ENCODE assay signal across 8 cellular contexts in genomic region chr17:38591759-38592241, GRCh38. TPM values are rescaled to one million over a fixed set of nuclear protein-coding genes. Genes with fewer than 3 reads are reported as not detected.
DNase-seq lines count a peak whose midpoint lies in the region; ATAC-seq and TF ChIP-seq lines count a peak whose summit lies in the region.

No MANE protein-coding gene starts in this region.

- CTCF ChIA-PET in Calu3 (lab: Charles Lee): interaction anchor here (0.6 to 2.7 kb wide), 6 partner anchors 7 to 1201 kb away, joined by 3 to 26 read pairs (median 10); no protein-coding TSS in a partner anchor
- CTCF ChIA-PET in activated CD4-positive, alpha-beta memory T cell treated with anti-CD3 and anti-CD28 coated beads, Interleukin-2, amount 10 ng/mL, durations not matched to agents 7 days and 5 days (lab: Charles Lee): interaction anchor here (0.5 to 1.7 kb wide), 2 partner anchors 34 to 856 kb away, joined by 3 to 6 read pairs; no protein-coding TSS in a partner anchor

- no peak overlapping the region for H3K9ac ChIP-seq in Loucy (ENCODE audit: low read depth, low read length, poor library complexity, severe bottlenecking)

- no peaks in the 10 kb centered on the region for H3K36me3 Mint-ChIP-seq in Calu3 (ENCODE audit: insufficient read depth, unreplicated experiment)
- H3K36me3 Mint-ChIP-seq in activated CD4-positive, alpha-beta memory T cell treated with anti-CD3 and anti-CD28 coated beads, Interleukin-2, amount 10 ng/mL, durations not matched to agents 7 days and 5 days (ENCODE audit: low read depth): no peaks in the 10 kb centered on the region

- no peaks in the 10 kb centered on the region for H3K36me3 ChIP-seq in Loucy (ENCODE audit: insufficient read depth, low read length)
- H3K36me3 ChIP-seq in lung (ENCODE audit: control insufficient read depth in 2 of 2, insufficient read depth in 2 of 2, low read length in 2 of 2): no peaks in the 10 kb centered on the region

- no peak overlapping the region for H3K27ac Mint-ChIP-seq in Calu3 (ENCODE audit: unreplicated experiment)
- no peak overlapping the region for H3K27ac Mint-ChIP-seq in activated CD4-positive, alpha-beta memory T cell treated with anti-CD3 and anti-CD28 coated beads, Interleukin-2, amount 10 ng/mL, durations not matched to agents 7 days and 5 days

- no TSS peak for BruUV-seq in Calu3 (replicated peaks; lab: Mats Ljungman, UMichigan)

- TF ChIP-seq CTCF in Calu3 (IDR thresholded peaks at IDR 0.05; ENCODE audit: unreplicated experiment) (no peak), Loucy (conservative IDR thresholded peaks at IDR 0.05; ENCODE audit: low read length) (no peak), lung (IDR thresholded peaks at IDR 0.05; ENCODE audit: control extremely low read depth, extremely low read depth) (no peak)

- peaks cover 24% of the 10 kb centered on the region for H3K4me1 Mint-ChIP-seq in Calu3 (ENCODE audit: low read depth, unreplicated experiment)
- H3K4me1 Mint-ChIP-seq in activated CD4-positive, alpha-beta memory T cell treated with anti-CD3 and anti-CD28 coated beads, Interleukin-2, amount 10 ng/mL, durations not matched to agents 7 days and 5 days: peaks cover 33% of the 10 kb centered on the region

- POLR2A ChIA-PET in activated CD4-positive, alpha-beta memory T cell treated with anti-CD3 and anti-CD28 coated beads, Interleukin-2, amount 10 ng/mL, durations not matched to agents 7 days and 5 days (lab: Charles Lee): interaction anchor here (0.8 kb wide), 1 partner anchor 10 kb away, joined by 3 read pairs; no protein-coding TSS in a partner anchor

- H3K27me3 ChIP-seq in Loucy (ENCODE audit: insufficient read depth, low read length, poor library complexity, severe bottlenecking) (no peaks in the 10 kb centered on the region), lung (ENCODE audit: control insufficient read depth, insufficient read depth) (no peaks in the 10 kb centered on the region)

- 28 to 52% methylated on average over 5 of the region's 5 CpGs for WGBS in lung, 2 donors

- peaks cover 44% of the 10 kb centered on the region for H3K4me1 ChIP-seq in Loucy (ENCODE audit: insufficient read depth, low read length, poor library complexity, severe bottlenecking)
- peaks cover 0 to 4% of the 10 kb centered on the region in 2 donors for H3K4me1 ChIP-seq in lung (ENCODE audit: control insufficient read depth in 2 of 2, insufficient read depth in 2 of 2, low read length in 2 of 2)

- intact Hi-C loops in Calu3 (cut with micrococcal nuclease; ENCODE audit: unreplicated experiment): no loop called here

- H3K9me3 ChIP-seq in Loucy (ENCODE audit: insufficient read depth, low read depth, low read length): no peaks in the 10 kb centered on the region
- H3K9me3 ChIP-seq in lung (ENCODE audit: control insufficient read depth in 2 of 2, insufficient read depth in 1 of 2, low read length in 1 of 2): peaks cover 0 to under 1% of the 10 kb centered on the region in 2 donors

- H2AFZ ChIP-seq in Loucy (ENCODE audit: low read length): no peak overlapping the region

- no peaks in the 10 kb centered on the region for H3F3A ChIP-seq in Loucy (ENCODE audit: low read depth)

- no peaks in the 10 kb centered on the region for H3K79me2 ChIP-seq in Loucy (ENCODE audit: insufficient read depth, low read length)

- no peaks in the 10 kb centered on the region for H3K9me2 ChIP-seq in Loucy (replicated peaks; ENCODE audit: low read depth, low read length)

- peak overlapping the region; percentile 68 for H3K4me2 ChIP-seq in Loucy (ENCODE audit: low read depth, low read length, poor library complexity, severe bottlenecking)

- no peaks in the 10 kb centered on the region for H3K9me3 Mint-ChIP-seq in Calu3 (ENCODE audit: low read depth, unreplicated experiment)
- no peaks in the 10 kb centered on the region for H3K9me3 Mint-ChIP-seq in activated CD4-positive, alpha-beta memory T cell treated with anti-CD3 and anti-CD28 coated beads, Interleukin-2, amount 10 ng/mL, durations not matched to agents 7 days and 5 days

- ATAC-seq in lung (ENCODE audit: insufficient read depth, low FRiP score): peak; percentile 34
- ATAC-seq in HG02763 (IDR thresholded peaks at IDR 0.05; ENCODE audit: unreplicated experiment): no peak

- peak overlapping the region; percentile 26 for H3K4me3 ChIP-seq in Loucy (ENCODE audit: low read length, poor library complexity, severe bottlenecking)
- no peak overlapping the region for H3K4me3 ChIP-seq in lung

- no peaks in the 10 kb centered on the region for H4K20me1 ChIP-seq in Loucy (ENCODE audit: insufficient read depth, low read length, poor library complexity, severe bottlenecking)

- no peak overlapping the region for H3K4me3 Mint-ChIP-seq in Calu3 (ENCODE audit: low read depth, unreplicated experiment)
- H3K4me3 Mint-ChIP-seq in activated CD4-positive, alpha-beta memory T cell treated with anti-CD3 and anti-CD28 coated beads, Interleukin-2, amount 10 ng/mL, durations not matched to agents 7 days and 5 days: no peak overlapping the region

- no peak overlapping the region for H3K27ac ChIP-seq in lung (ENCODE audit: low read depth in 1 of 2, low read length in 1 of 2)

- DNase-seq in Calu3: peak; percentile 71
- DNase-seq in activated CD4-positive, alpha-beta memory T cell treated with anti-CD3 and anti-CD28 coated beads, Interleukin-2, amount 10 ng/mL, durations not matched to agents 7 days and 5 days: peak; percentile 56
- DNase-seq in lung (ENCODE audit: low spot score): no peak
- no peak for DNase-seq in DMS 273 treated with DMSO at 0.1 percent for 48 hours (lab: John Stamatoyannopoulos, UW)
- no peak for DNase-seq in HuH-7 (ENCODE audit: low spot score)
- no peak for DNase-seq in NCI-H446 (lab: John Stamatoyannopoulos, UW)

- peaks cover 80% of the 10 kb centered on the region for H3K27me3 Mint-ChIP-seq in Calu3 (ENCODE audit: unreplicated experiment)
- peaks cover 94% of the 10 kb centered on the region for H3K27me3 Mint-ChIP-seq in activated CD4-positive, alpha-beta memory T cell treated with anti-CD3 and anti-CD28 coated beads, Interleukin-2, amount 10 ng/mL, durations not matched to agents 7 days and 5 days

RNA-seq across cellular contexts. Expression of gene SRCIN1, which starts 14.0 kb away (rescaled TPM):
- total RNA-seq in Calu3 (2022) (46.6 and 46.7 TPM in 2 replicates), lung (10 to 100 TPM in 1 of 2 donors, 1 to 10 TPM in 1; 2.4 to 15.0 TPM)
- under 1 TPM; 0.05 to 0.20 TPM for total RNA-seq in activated CD4-positive, alpha-beta memory T cell treated with anti-CD3 and anti-CD28 coated beads, Interleukin-2, amount 10 ng/mL, durations not matched to agents 7 days and 5 days
- 1 to 10 TPM; 1.5 to 2.5 TPM for polyA plus RNA-seq in lung

Comparison
In these comparisons a context has a peak if more than half of its experiments do, and no peak if none do; other contexts are left out.
1. DNase-seq: peak in Calu3 (single experiment) and activated CD4-positive, alpha-beta memory T cell treated with anti-CD3 and anti-CD28 coated beads, Interleukin-2, amount 10 ng/mL, durations not matched to agents 7 days and 5 days (single experiment); none in lung (single experiment), DMS 273 treated with DMSO at 0.1 percent for 48 hours (single experiment), HuH-7 (single experiment) and NCI-H446 (0 of 2).